ENCODE assay signal across 13 cellular contexts in genomic region chr4:15913631-15913970, GRCh38. TPM values are rescaled to one million over a fixed set of nuclear protein-coding genes. Genes with fewer than 3 reads are reported as not detected.
DNase-seq lines count a peak whose midpoint lies in the region; TF ChIP-seq lines count a peak whose summit lies in the region.
"Had no signal": no experiment of that assay in that cellular context is flagged by ENCODE, and none has a peak within 500 bp of the region (broad histone marks: within the 10 kb centered on the region; RNA-seq: fewer than 3 reads in every experiment).

No MANE protein-coding gene starts in this region.

- no peak overlapping the region for H3K27ac Mint-ChIP-seq in Caco-2 (ENCODE audit: unreplicated experiment)
- H3K27ac Mint-ChIP-seq: activated CD8-positive, alpha-beta T cell treated with anti-CD3 and anti-CD28 coated beads for 36 hours; brain had no signal

- H3K4me1 Mint-ChIP-seq in Caco-2 (ENCODE audit: low read depth, unreplicated experiment), result no peaks in the 10 kb centered on the region
- H3K4me1 Mint-ChIP-seq: brain had no signal

- H3K9me3 ChIP-seq in Caco-2, result no peaks in the 10 kb centered on the region
- H3K9me3 ChIP-seq: SJCRH30 had no signal

- H3K27ac ChIP-seq in brain microvascular endothelial cell, result peak overlapping the region; percentile 98
- H3K27ac ChIP-seq: parathyroid adenoma, SJCRH30 had no signal

- intact Hi-C loops in Caco-2 (cut with micrococcal nuclease; ENCODE audit: unreplicated experiment), result no loop called here

- BruUV-seq in Caco-2 (replicated peaks; lab: Mats Ljungman, UMichigan), result no TSS peak

- no peak for TF ChIP-seq CTCF in AG04449 (IDR thresholded peaks at IDR 0.05; ENCODE audit: insufficient read depth, low read length, missing control alignments)
- TF ChIP-seq CTCF in brain microvascular endothelial cell (IDR thresholded peaks at IDR 0.05; ENCODE audit: low read depth, low read length, missing control alignments), result no peak
- no peak for TF ChIP-seq CTCF in Caco-2 (IDR thresholded peaks at IDR 0.05; ENCODE audit: insufficient read depth in 1 of 2, low read depth in 1 of 2, low read length in 1 of 2, severe bottlenecking in 1 of 2, unreplicated experiment in 1 of 2)

- peaks cover 2% of the 10 kb centered on the region for H3K27me3 Mint-ChIP-seq in Caco-2 (ENCODE audit: insufficient read depth, unreplicated experiment)

- no peak overlapping the region for H3K4me3 Mint-ChIP-seq in Caco-2 (ENCODE audit: unreplicated experiment)
- H3K4me3 Mint-ChIP-seq: activated CD8-positive, alpha-beta T cell treated with anti-CD3 and anti-CD28 coated beads for 36 hours; brain had no signal

- H3K9me3 Mint-ChIP-seq in Caco-2 (ENCODE audit: unreplicated experiment), result peaks cover 11% of the 10 kb centered on the region
- H3K9me3 Mint-ChIP-seq: activated CD8-positive, alpha-beta T cell treated with anti-CD3 and anti-CD28 coated beads for 36 hours had no signal

- H3K36me3 ChIP-seq in brain microvascular endothelial cell (replicated peaks) (no peaks in the 10 kb centered on the region), Caco-2 (ENCODE audit: control insufficient read depth, insufficient read depth, low read length) (no peaks in the 10 kb centered on the region)
- H3K36me3 ChIP-seq: SJCRH30 had no signal

- H3K36me3 Mint-ChIP-seq in Caco-2 (ENCODE audit: insufficient read depth, unreplicated experiment), result no peaks in the 10 kb centered on the region
- H3K36me3 Mint-ChIP-seq: brain had no signal

- in situ Hi-C loops in brain microvascular endothelial cell (cut with HindIII; ENCODE audit: low pct_ligation_motif_present, low sequenced_read_pairs), result no loop called here

- H3K27me3 ChIP-seq in brain microvascular endothelial cell (replicated peaks) (no peaks in the 10 kb centered on the region), Caco-2 (replicated peaks; ENCODE audit: control insufficient read depth, insufficient read depth, low read length) (no peaks in the 10 kb centered on the region)

- H3K4me1 ChIP-seq in Caco-2, result peaks cover 4% of the 10 kb centered on the region; the same call in 1 of the 2 replicates
- H3K4me1 ChIP-seq: parathyroid adenoma had no signal

- H3K4me3 ChIP-seq in AG04449 (ENCODE audit: low read depth, low read length) (no peak overlapping the region), brain microvascular endothelial cell (ENCODE audit: low read depth, low read length) (no peak overlapping the region), Caco-2 (ENCODE audit: low read depth, low read length) (no peak overlapping the region)
- H3K4me3 ChIP-seq: SJCRH30 had no signal

- POLR2A ChIA-PET in AG04449 (lab: Yijun Ruan, JAX), result interaction anchor here (1.0 kb wide), 1 partner anchor 18 kb away, joined by 3 read pairs; no protein-coding TSS in a partner anchor
- POLR2A ChIA-PET in Caco-2 (lab: Charles Lee), result no interaction called here

- DNase-seq in AG04449 (ENCODE audit: low read depth, low spot score), result peak; percentile 81
- DNase-seq in HS-5 (ENCODE audit: low read depth), result peak; percentile 89
- DNase-seq in brain microvascular endothelial cell, result peak; percentile 97
- peak; percentile 23 for DNase-seq in left kidney (ENCODE audit: low read depth, low spot score)
- DNase-seq in midbrain (lab: John Stamatoyannopoulos, UW), result no peak
- DNase-seq in NCI-H2081 (lab: John Stamatoyannopoulos, UW), result no peak
- DNase-seq in central memory CD4-positive, alpha-beta T cell, result no peak
- no peak for DNase-seq in Caco-2
- DNase-seq: activated CD8-positive, alpha-beta T cell treated with anti-CD3 and anti-CD28 coated beads for 36 hours; NCI-H2029 treated with DMSO at 0.1 percent for 48 hours; SJCRH30 had no signal

- CTCF ChIA-PET in AG04449 (lab: Yijun Ruan, JAX) (interaction anchor here (0.5 to 1.9 kb wide), 4 partner anchors 11 to 43 kb away, joined by 3 to 10 read pairs (median 6); no protein-coding TSS in a partner anchor), Caco-2 (lab: Charles Lee) (no interaction called here)

RNA-seq across cellular contexts. Expression of gene FGFBP1, which starts 24.9 kb away (rescaled TPM):
- 0.88 and 1.1 TPM in 2 replicates for total RNA-seq in Caco-2 (2022)
- total RNA-seq: activated CD8-positive, alpha-beta T cell treated with anti-CD3 and anti-CD28 coated beads for 36 hours; SJCRH30 had no signal

RNA-seq across cellular contexts. Expression of gene FGFBP2, which starts 49.4 kb away (rescaled TPM):
- 0.25 TPM in 1 of 2 replicates, not detected in the other for total RNA-seq in Caco-2 (2022)
- total RNA-seq: SJCRH30 had no signal

Comparison
In these comparisons a context has a peak if more than half of its experiments do, and no peak if none do; other contexts are left out.
1. DNase-seq: peak in AG04449 (single experiment), HS-5 (single experiment), brain microvascular endothelial cell (single experiment) and left kidney (single experiment); none in midbrain (single experiment), NCI-H2081 (0 of 2), central memory CD4-positive, alpha-beta T cell (single experiment) and Caco-2 (0 of 2).